ENCODE assay signal across 11 cellular contexts in genomic region chr19:36041831-36042230, GRCh38.
DNase-seq lines count a peak whose midpoint lies in the region; ATAC-seq lines count a peak whose summit lies in the region.
"Had no signal": no experiment of that assay in that cellular context is flagged by ENCODE, and none has a peak within 500 bp of the region (broad histone marks: within the 10 kb centered on the region; RNA-seq: fewer than 3 reads in every experiment).

No MANE protein-coding gene starts in this region.

- peak; percentile 45 for DNase-seq in GM04504 (ENCODE audit: low read depth)
- peak; percentile 98 for DNase-seq in amniotic epithelial cell (ENCODE audit: low read depth)
- peak; percentile 63 for DNase-seq in hepatic stellate cell (ENCODE audit: low spot score)
- peak; percentile 65 for DNase-seq in skeletal muscle cell (ENCODE audit: low read depth)
- DNase-seq in SW 1271 (lab: John Stamatoyannopoulos, UW): no peak
- no peak for DNase-seq in NOMO-1 treated with DMSO at 0.1 percent for 48 hours (lab: John Stamatoyannopoulos, UW; ENCODE audit: unreplicated experiment)
- DNase-seq in NCI-H2196 treated with DMSO at 0.1 percent for 48 hours (lab: John Stamatoyannopoulos, UW; ENCODE audit: unreplicated experiment): no peak
- DNase-seq: activated naive CD8-positive, alpha-beta T cell treated with anti-CD3 and anti-CD28 coated beads for 36 hours; NCI-H446 had no signal

- no peak for ATAC-seq in HG03565 (IDR thresholded peaks at IDR 0.05; ENCODE audit: unreplicated experiment)

- H3K4me3 ChIP-seq in skeletal muscle cell (ENCODE audit: low read depth, low read length): no peak overlapping the region
- H3K4me3 ChIP-seq: smooth muscle cell had no signal

Comparison
In these comparisons a context has a peak if more than half of its experiments do, and no peak if none do; other contexts are left out.
1. DNase-seq: peak in GM04504 (single experiment), amniotic epithelial cell (single experiment), hepatic stellate cell (single experiment) and skeletal muscle cell (single experiment); none in SW 1271 (0 of 2), NOMO-1 treated with DMSO at 0.1 percent for 48 hours (single experiment) and NCI-H2196 treated with DMSO at 0.1 percent for 48 hours (single experiment).